ENCODE assay signal across 1 cellular context in the genomic region with DNA sequence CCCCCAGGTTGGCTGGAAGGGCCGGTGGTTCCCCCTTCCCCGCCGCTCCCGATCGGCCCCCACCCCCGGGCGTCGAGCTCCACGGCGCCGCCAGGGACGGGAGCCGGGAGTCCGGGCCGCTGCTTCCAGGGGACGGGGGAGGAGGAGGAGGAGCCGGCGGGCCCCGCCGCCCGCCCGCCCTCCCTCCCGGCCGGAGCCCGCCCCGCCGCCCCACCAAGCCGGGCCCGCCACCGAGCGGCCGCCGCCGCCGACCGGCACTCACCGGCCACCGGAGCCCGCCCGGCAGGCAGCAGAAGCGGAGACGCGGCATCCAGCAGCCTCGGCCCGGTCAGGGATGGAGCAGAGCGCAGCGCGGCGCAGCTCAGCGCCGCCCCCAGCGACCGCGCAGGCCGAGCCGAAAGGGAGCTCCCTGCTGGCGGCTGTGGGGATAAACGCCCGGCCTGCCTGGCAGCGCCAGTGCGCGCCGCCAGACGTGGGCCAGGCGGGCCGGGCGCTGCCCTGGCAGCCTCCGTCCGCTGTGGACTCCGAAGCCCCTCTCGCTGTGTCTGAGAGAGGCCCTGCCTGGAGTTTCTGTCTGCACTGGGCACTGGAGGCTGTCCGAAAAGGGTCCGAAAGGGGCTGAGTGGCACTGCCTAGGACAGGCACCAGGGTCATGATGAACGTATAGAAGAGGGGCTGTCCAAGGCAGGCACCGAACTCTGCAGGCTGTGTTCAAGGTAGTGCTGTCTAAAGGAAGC.
TF ChIP-seq lines count a peak whose summit lies in the region.

A gene with protein sequence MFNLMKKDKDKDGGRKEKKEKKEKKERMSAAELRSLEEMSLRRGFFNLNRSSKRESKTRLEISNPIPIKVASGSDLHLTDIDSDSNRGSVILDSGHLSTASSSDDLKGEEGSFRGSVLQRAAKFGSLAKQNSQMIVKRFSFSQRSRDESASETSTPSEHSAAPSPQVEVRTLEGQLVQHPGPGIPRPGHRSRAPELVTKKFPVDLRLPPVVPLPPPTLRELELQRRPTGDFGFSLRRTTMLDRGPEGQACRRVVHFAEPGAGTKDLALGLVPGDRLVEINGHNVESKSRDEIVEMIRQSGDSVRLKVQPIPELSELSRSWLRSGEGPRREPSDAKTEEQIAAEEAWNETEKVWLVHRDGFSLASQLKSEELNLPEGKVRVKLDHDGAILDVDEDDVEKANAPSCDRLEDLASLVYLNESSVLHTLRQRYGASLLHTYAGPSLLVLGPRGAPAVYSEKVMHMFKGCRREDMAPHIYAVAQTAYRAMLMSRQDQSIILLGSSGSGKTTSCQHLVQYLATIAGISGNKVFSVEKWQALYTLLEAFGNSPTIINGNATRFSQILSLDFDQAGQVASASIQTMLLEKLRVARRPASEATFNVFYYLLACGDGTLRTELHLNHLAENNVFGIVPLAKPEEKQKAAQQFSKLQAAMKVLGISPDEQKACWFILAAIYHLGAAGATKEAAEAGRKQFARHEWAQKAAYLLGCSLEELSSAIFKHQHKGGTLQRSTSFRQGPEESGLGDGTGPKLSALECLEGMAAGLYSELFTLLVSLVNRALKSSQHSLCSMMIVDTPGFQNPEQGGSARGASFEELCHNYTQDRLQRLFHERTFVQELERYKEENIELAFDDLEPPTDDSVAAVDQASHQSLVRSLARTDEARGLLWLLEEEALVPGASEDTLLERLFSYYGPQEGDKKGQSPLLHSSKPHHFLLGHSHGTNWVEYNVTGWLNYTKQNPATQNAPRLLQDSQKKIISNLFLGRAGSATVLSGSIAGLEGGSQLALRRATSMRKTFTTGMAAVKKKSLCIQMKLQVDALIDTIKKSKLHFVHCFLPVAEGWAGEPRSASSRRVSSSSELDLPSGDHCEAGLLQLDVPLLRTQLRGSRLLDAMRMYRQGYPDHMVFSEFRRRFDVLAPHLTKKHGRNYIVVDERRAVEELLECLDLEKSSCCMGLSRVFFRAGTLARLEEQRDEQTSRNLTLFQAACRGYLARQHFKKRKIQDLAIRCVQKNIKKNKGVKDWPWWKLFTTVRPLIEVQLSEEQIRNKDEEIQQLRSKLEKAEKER (N-terminal part only) (minus strand): TSS at position 348 of the 737 bp plus-strand sequence. CDS start 13,458 bp downstream, outside the sequence.

TF ChIP-seq in HepG2, 621 proteins besides CTCF, POLR2A, EP300 and RAD21 (continued from another document and continues in another):
- TF ChIP-seq MAFK (conservative IDR thresholded peaks at IDR 0.05 in 1 of 2, IDR thresholded peaks at IDR 0.05 in 1 of 2; ENCODE audit: low read length in 2 of 2) (no peak), TCF12 (IDR thresholded peaks at IDR 0.05) (no peak), TCF12 (CRISPR knock-in tag; IDR thresholded peaks at IDR 0.05) (no peak), TP53 (CRISPR knock-in tag; conservative IDR thresholded peaks at IDR 0.05) (no peak), MIXL1 (CRISPR knock-in tag; IDR thresholded peaks at IDR 0.05) (no peak), ZNF792 (CRISPR knock-in tag; IDR thresholded peaks at IDR 0.05) (no peak), ZSCAN31 (CRISPR knock-in tag; IDR thresholded peaks at IDR 0.05; ENCODE audit: low read depth) (peak; percentile 37; the same call in 1 of the 2 replicates), ZBTB7A (CRISPR knock-in tag; IDR thresholded peaks at IDR 0.05) (no peak), DZIP1 (CRISPR knock-in tag; IDR thresholded peaks at IDR 0.05) (no peak), ZNF260 (CRISPR knock-in tag; IDR thresholded peaks at IDR 0.05; ENCODE audit: borderline replicate concordance, low read depth) (no peak), ZNF784 (CRISPR knock-in tag; IDR thresholded peaks at IDR 0.05; ENCODE audit: borderline replicate concordance) (no peak), NBN (conservative IDR thresholded peaks at IDR 0.05) (no peak), ZNF605 (CRISPR knock-in tag; IDR thresholded peaks at IDR 0.05) (no peak), ISX (CRISPR knock-in tag; conservative IDR thresholded peaks at IDR 0.05) (no peak), ZNF496 (CRISPR knock-in tag; IDR thresholded peaks at IDR 0.05; ENCODE audit: insufficient replicate concordance) (no peak), SCMH1 (CRISPR knock-in tag; IDR thresholded peaks at IDR 0.05; ENCODE audit: borderline replicate concordance) (no peak), MEIS2 (CRISPR knock-in tag; IDR thresholded peaks at IDR 0.05) (0 out of 2 replicates have a peak, but pooled peaks have one; percentile 20), ZBTB33 (CRISPR knock-in tag; IDR thresholded peaks at IDR 0.05) (no peak), NR2C2 (CRISPR knock-in tag; IDR thresholded peaks at IDR 0.05; ENCODE audit: borderline replicate concordance) (no peak), CSRNP2 (CRISPR knock-in tag; conservative IDR thresholded peaks at IDR 0.05; ENCODE audit: low read depth) (no peak), TBX2 (CRISPR knock-in tag; IDR thresholded peaks at IDR 0.05; ENCODE audit: borderline replicate concordance) (0 out of 2 replicates have a peak, but pooled peaks have one; percentile 4), FOXM1 (CRISPR knock-in tag; IDR thresholded peaks at IDR 0.05) (no peak), TEAD3 (CRISPR knock-in tag; optimal IDR thresholded peaks at IDR 0.05; ENCODE audit: borderline replicate concordance) (no peak), NRL (CRISPR knock-in tag; IDR thresholded peaks at IDR 0.05; ENCODE audit: borderline replicate concordance) (no peak), ZNF468 (CRISPR knock-in tag; IDR thresholded peaks at IDR 0.05) (no peak)
- TF ChIP-seq, protein P1, sequence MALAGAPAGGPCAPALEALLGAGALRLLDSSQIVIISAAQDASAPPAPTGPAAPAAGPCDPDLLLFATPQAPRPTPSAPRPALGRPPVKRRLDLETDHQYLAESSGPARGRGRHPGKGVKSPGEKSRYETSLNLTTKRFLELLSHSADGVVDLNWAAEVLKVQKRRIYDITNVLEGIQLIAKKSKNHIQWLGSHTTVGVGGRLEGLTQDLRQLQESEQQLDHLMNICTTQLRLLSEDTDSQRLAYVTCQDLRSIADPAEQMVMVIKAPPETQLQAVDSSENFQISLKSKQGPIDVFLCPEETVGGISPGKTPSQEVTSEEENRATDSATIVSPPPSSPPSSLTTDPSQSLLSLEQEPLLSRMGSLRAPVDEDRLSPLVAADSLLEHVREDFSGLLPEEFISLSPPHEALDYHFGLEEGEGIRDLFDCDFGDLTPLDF (CRISPR knock-in tag; IDR thresholded peaks at IDR 0.05) = no peak
- TF ChIP-seq, protein P2, sequence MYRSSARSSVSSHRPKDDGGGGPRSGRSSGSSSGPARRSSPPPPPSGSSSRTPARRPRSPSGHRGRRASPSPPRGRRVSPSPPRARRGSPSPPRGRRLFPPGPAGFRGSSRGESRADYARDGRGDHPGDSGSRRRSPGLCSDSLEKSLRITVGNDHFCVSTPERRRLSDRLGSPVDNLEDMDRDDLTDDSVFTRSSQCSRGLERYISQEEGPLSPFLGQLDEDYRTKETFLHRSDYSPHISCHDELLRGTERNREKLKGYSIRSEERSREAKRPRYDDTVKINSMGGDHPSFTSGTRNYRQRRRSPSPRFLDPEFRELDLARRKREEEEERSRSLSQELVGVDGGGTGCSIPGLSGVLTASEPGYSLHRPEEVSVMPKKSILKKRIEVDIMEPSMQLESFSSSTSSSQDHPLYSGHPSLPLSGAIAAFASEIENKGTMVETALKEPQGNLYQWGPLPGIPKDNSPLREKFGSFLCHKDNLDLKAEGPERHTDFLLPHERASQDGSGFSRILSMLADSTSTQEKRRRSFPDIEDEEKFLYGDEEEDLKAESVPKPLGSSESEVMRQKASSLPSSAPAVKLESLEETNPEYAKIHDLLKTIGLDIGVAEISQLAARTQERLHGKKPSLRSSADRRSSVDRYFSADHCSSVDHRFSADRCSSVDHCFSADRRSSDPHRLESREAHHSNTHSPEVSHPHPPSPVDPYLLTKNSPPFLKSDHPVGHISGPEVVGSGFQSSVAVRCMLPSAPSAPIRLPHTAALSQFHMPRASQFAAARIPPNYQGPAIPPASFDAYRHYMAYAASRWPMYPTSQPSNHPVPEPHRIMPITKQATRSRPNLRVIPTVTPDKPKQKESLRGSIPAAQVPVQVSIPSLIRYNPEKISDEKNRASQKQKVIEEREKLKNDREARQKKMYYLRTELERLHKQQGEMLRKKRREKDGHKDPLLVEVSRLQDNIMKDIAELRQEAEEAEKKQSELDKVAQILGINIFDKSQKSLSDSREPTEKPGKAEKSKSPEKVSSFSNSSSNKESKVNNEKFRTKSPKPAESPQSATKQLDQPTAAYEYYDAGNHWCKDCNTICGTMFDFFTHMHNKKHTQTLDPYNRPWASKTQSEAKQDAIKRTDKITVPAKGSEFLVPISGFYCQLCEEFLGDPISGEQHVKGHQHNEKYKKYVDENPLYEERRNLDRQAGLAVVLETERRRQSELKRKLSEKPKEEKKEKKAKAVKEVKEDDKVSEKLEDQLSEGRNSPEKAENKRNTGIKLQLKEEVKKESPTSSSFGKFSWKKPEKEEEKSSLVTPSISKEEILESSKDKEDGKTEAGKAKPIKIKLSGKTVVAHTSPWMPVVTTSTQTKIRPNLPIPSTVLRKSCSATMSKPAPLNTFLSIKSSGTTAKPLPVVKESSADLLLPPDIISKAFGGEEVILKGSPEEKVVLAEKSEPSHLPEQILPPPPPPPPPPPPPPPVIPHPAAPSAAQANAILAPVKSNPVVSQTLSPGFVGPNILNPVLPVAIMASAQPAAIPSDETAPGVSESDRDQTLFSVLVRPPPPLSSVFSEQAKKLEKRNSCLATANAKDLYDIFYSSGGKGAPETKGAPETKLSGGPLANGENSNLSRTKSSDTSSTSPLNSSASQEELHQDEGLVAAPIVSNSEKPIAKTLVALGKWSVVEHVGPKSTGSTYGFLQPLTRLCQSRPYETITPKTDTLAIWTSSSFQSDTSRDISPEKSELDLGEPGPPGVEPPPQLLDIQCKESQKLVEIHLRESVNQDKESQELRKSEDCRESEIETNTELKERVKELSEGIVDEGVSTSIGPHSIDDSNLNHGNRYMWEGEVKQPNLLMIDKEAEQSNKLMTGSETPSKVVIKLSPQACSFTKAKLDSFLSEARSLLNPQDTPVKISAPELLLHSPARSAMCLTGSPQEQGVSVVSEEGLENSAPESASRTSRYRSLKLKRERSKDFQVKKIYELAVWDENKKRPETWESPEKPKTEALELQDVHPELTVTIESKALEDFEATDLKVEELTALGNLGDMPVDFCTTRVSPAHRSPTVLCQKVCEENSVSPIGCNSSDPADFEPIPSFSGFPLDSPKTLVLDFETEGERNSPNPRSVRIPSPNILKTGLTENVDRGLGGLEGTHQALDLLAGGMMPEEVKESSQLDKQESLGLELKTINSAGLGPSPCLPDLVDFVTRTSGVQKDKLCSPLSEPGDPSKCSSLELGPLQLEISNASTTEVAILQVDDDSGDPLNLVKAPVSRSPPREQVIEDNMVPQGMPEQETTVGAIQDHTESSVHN (CRISPR knock-in tag; IDR thresholded peaks at IDR 0.05) = 0 out of 2 replicates have a peak, but pooled peaks have one; percentile 58
- TF ChIP-seq, protein P3, sequence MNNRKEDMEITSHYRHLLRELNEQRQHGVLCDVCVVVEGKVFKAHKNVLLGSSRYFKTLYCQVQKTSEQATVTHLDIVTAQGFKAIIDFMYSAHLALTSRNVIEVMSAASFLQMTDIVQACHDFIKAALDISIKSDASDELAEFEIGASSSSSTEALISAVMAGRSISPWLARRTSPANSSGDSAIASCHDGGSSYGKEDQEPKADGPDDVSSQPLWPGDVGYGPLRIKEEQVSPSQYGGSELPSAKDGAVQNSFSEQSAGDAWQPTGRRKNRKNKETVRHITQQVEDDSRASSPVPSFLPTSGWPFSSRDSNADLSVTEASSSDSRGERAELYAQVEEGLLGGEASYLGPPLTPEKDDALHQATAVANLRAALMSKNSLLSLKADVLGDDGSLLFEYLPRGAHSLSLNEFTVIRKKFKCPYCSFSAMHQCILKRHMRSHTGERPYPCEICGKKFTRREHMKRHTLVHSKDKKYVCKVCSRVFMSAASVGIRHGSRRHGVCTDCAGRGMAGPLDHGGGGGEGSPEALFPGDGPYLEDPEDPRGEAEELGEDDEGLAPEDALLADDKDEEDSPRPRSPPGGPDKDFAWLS (CRISPR knock-in tag; IDR thresholded peaks at IDR 0.05; ENCODE audit: borderline replicate concordance) = no peak
